Comparison of ENCODE assay signal across 13 cellular contexts in the genomic region with DNA sequence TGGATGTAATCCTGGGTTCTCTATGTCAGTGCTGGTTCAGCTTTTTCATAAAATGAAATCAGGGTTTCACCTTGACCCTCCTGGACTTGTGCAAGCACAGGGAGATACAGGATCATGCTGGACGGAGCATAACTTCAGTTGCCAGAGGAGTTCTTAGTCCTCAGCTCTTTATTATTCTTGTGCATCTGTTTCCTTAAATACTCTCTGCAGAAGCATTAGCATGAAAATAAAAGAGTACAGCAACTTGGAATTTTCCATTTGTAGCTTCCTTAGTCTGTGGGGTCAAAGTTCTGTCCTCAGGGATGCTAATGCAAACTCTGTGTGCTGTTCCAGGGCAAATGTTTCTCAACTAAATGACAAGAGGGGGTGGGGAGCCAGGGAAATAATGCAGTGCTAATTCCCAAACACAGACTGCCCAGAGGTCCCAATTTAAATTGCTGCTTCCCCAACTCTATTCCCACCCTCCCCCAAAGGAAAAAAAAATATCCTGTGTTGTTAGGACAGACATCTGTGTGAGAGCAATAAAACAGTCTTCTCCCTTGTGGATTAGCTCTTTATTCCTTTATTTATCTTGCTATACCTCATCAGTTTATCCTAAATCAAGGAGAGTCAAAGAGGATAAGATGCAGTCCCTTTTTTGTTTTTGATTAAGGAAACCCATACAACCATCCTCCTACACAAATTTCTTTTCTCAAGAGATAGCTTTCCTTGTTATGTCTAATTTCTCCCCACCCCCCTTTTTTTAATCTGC.
A peak's percentile ranks its signal among the peaks of the same experiment; 100 is the strongest.
DNase-seq lines count a peak whose midpoint lies in the region; ATAC-seq, FAIRE-seq and TF ChIP-seq lines count a peak whose summit lies in the region.
"Had no signal": no experiment of that assay in that cellular context is flagged by ENCODE, and none has a peak within 500 bp of the region (broad histone marks: within the 10 kb centered on the region; RNA-seq: fewer than 3 reads in every experiment).

No MANE protein-coding gene starts in this region.

- TF ChIP-seq POLR2A in IMR-90 (IDR thresholded peaks at IDR 0.05; ENCODE audit: low read depth, low read length) (no peak), right lobe of liver (IDR thresholded peaks at IDR 0.05) (no peak)

- peak overlapping the region; percentile 46; the same call in 1 of the 2 replicates for H3K18ac ChIP-seq in IMR-90 (ENCODE audit: low read depth, low read length)

- in situ Hi-C loops in IMR-90 (cut with MboI; ENCODE audit: low sequenced_read_pairs): no loop called here

- H2BK5ac ChIP-seq in IMR-90 (ENCODE audit: low read depth, low read length, poor library complexity, severe bottlenecking): peak overlapping the region; percentile 42

- H3K36me3 ChIP-seq in IMR-90 (ENCODE audit: control insufficient read depth, insufficient read depth, low read length) (no peaks in the 10 kb centered on the region), right lobe of liver (no peaks in the 10 kb centered on the region), small intestine (ENCODE audit: control insufficient read depth in 2 of 2, insufficient read depth in 2 of 2, low read length in 2 of 2) (no peaks in the 10 kb centered on the region), kidney (ENCODE audit: control insufficient read depth in 1 of 2, insufficient read depth in 2 of 2, low read length in 2 of 2) (no peaks in the 10 kb centered on the region)
- H3K36me3 ChIP-seq: lower lobe of right lung, SJSA1 had no signal

- no peak overlapping the region for H2AFZ ChIP-seq in IMR-90 (replicated peaks; ENCODE audit: low read length, poor library complexity)

- intact Hi-C loops in IMR-90 (cut with micrococcal nuclease) (loop anchor here (5.0 kb wide), 1 partner anchor 91 kb away; no protein-coding TSS in a partner anchor), right lobe of liver (cut with DNase I) (no loop called here), kidney (cut with DNase I) (no loop called here)

- H2AK5ac ChIP-seq in IMR-90 (ENCODE audit: low read depth, low read length): peak overlapping the region; percentile 66

- FAIRE-seq in endometrium (lab: Jason Lieb, UNC) (peak; percentile 80), small intestine (lab: Jason Lieb, UNC) (no peak), kidney (lab: Jason Lieb, UNC) (no peak)

- ATAC-seq in IMR-90 (ENCODE audit: low read depth) (peak; percentile 38), right lobe of liver (peak; percentile 93 to 98 (median 96)), GM18861 (IDR thresholded peaks at IDR 0.05; ENCODE audit: unreplicated experiment) (no peak), HG03521 (IDR thresholded peaks at IDR 0.05; ENCODE audit: unreplicated experiment) (no peak)
- ATAC-seq: lower lobe of right lung had no signal

- CTCF ChIA-PET in IMR-90 (lab: Yijun Ruan, JAX): interaction anchor here (0.6 to 1.0 kb wide), 2 partner anchors 27 to 42 kb away, joined by 3 read pairs; no protein-coding TSS in a partner anchor

- H3K23ac ChIP-seq in IMR-90 (ENCODE audit: low read depth, low read length): peak overlapping the region; percentile 31; the same call in 1 of the 2 replicates

- peaks cover 12% of the 10 kb centered on the region for H3K4me1 ChIP-seq in IMR-90 (ENCODE audit: control insufficient read depth, insufficient read depth, low read length)
- peaks cover 0 to 21% (median 6%) of the 10 kb centered on the region in 4 donors for H3K4me1 ChIP-seq in right lobe of liver
- H3K4me1 ChIP-seq in small intestine (ENCODE audit: control insufficient read depth in 2 of 2, insufficient read depth in 1 of 2, low read depth in 1 of 2, low read length in 1 of 2): peaks cover 4 to 6% of the 10 kb centered on the region in 2 donors
- H3K4me1 ChIP-seq in kidney (ENCODE audit: control insufficient read depth in 1 of 2, insufficient read depth in 1 of 2, low read depth in 1 of 2, low read length in 2 of 2): peaks cover 10 to 12% of the 10 kb centered on the region in 2 donors

- H3K4me3 ChIP-seq in IMR-90 (ENCODE audit: insufficient read depth, low read depth, low read length) (no peak overlapping the region), right lobe of liver (peak overlapping the region in 1 of 3 donors; percentile 5), small intestine (ENCODE audit: low read depth in 1 of 2, low read length in 2 of 2) (no peak overlapping the region), kidney (ENCODE audit: low read length in 2 of 2) (no peak overlapping the region)
- H3K4me3 ChIP-seq: lower lobe of right lung, SJSA1 had no signal

- no peak for TF ChIP-seq RAD21 in IMR-90 (IDR thresholded peaks at IDR 0.05; ENCODE audit: low read length)

- H3K79me1 ChIP-seq in IMR-90 (ENCODE audit: low read depth in 1 of 2, low read length in 2 of 2): no peaks in the 10 kb centered on the region

- H3K27me3 ChIP-seq in IMR-90 (ENCODE audit: control insufficient read depth, insufficient read depth, low read length) (no peaks in the 10 kb centered on the region), right lobe of liver (no peaks in the 10 kb centered on the region), small intestine (ENCODE audit: control insufficient read depth in 2 of 2, insufficient read depth in 2 of 2, low read length in 2 of 2) (no peaks in the 10 kb centered on the region)
- H3K27me3 ChIP-seq: SJSA1 had no signal

- H4K91ac ChIP-seq in IMR-90 (ENCODE audit: insufficient read depth, low read depth, low read length): no peak overlapping the region; the same call in 1 of the 2 replicates

- peak overlapping the region; percentile 50; the same call in 1 of the 2 replicates for H2BK120ac ChIP-seq in IMR-90 (ENCODE audit: low read depth, low read length)

- H3K9me3 ChIP-seq in IMR-90 (ENCODE audit: control insufficient read depth, insufficient read depth, low read length): no peaks in the 10 kb centered on the region
- no peaks in the 10 kb centered on the region for H3K9me3 ChIP-seq in right lobe of liver
- no peaks in the 10 kb centered on the region for H3K9me3 ChIP-seq in small intestine (ENCODE audit: control insufficient read depth, low read depth)
- no peaks in the 10 kb centered on the region for H3K9me3 ChIP-seq in kidney (ENCODE audit: control insufficient read depth in 1 of 2, low read length in 2 of 2)
- H3K9me3 ChIP-seq: lower lobe of right lung, SJSA1 had no signal

- no peak overlapping the region for H3K9ac ChIP-seq in IMR-90 (ENCODE audit: low read depth, low read length)
- H3K9ac ChIP-seq in kidney (ENCODE audit: low read length in 2 of 2): no peak overlapping the region

- no peak overlapping the region for H2AK9ac ChIP-seq in IMR-90 (replicated peaks; ENCODE audit: low read depth, low read length, poor library complexity)

- H2BK15ac ChIP-seq in IMR-90 (ENCODE audit: low read depth, low read length): peak overlapping the region; percentile 66; the same call in 1 of the 3 replicates

- DNase-seq in IMR-90 (no peak), right lobe of liver (peak in 1 of 3 donors; percentile 68), small intestine (peak; percentile 76), kidney (no peak)
- DNase-seq: activated naive CD8-positive, alpha-beta T cell treated with anti-CD3 and anti-CD28 coated beads for 36 hours; head of caudate nucleus; lower lobe of right lung; NCI-H2029 treated with DMSO at 0.1 percent for 48 hours had no signal

- peaks cover 2% of the 10 kb centered on the region; the same call in 1 of the 2 replicates for H3K9me1 ChIP-seq in IMR-90 (ENCODE audit: insufficient read depth, low read length)

- no peaks in the 10 kb centered on the region; the same call in 1 of the 2 replicates for H4K20me1 ChIP-seq in IMR-90 (ENCODE audit: insufficient read depth, low read length)

- no peak overlapping the region for H3K4me2 ChIP-seq in IMR-90 (ENCODE audit: low read depth, low read length)

- no TSS peak for BruUV-seq in IMR-90 (replicated peaks; lab: Mats Ljungman, UMichigan)

- WGBS in IMR-90 (ENCODE audit: extremely low coverage in 2 of 2, insufficient read length in 1 of 2), 2 experiments: no CpG with 5 or more reads among the region's 1 CpG
- 11% methylated on average over 1 of the region's 1 CpG for WGBS in right lobe of liver (ENCODE audit: insufficient coverage, low coverage, low lambda C conversion rate, missing lambda C conversion rate)
- 0 to 33% (median 12%) methylated on average over 1 of the region's 1 CpG for WGBS in small intestine, 3 donors

- H3K4ac ChIP-seq in IMR-90 (ENCODE audit: low read depth, low read length): peak overlapping the region; percentile 14; the same call in 1 of the 2 replicates

- H3K14ac ChIP-seq in IMR-90 (replicated peaks; ENCODE audit: low read depth, low read length): peak overlapping the region; percentile 63; the same call in 1 of the 2 replicates

- TF ChIP-seq CTCF in IMR-90 (conservative IDR thresholded peaks at IDR 0.05; ENCODE audit: low read depth, low read length): no peak
- TF ChIP-seq CTCF in right lobe of liver (IDR thresholded peaks at IDR 0.05): no peak
- TF ChIP-seq CTCF in kidney (IDR thresholded peaks at IDR 0.05; ENCODE audit: borderline replicate concordance, extremely low read depth, insufficient read depth): no peak

- dilution Hi-C loops in IMR-90 (cut with HindIII; ENCODE audit: low sequenced_read_pairs, unreplicated experiment): no loop called here

- H4K8ac ChIP-seq in IMR-90 (ENCODE audit: low read depth in 2 of 2, low read length in 2 of 2): peak overlapping the region in 1 of 2 experiments; percentile 29; a peak in 1 of 4 replicates

- H2BK20ac ChIP-seq in IMR-90 (ENCODE audit: low read depth, low read length): peak overlapping the region; percentile 40; the same call in 1 of the 2 replicates

- H4K5ac ChIP-seq in IMR-90 (ENCODE audit: low read depth, low read length): no peak overlapping the region

- peak overlapping the region; percentile 37; the same call in 1 of the 2 replicates for H3K27ac ChIP-seq in IMR-90 (ENCODE audit: insufficient read depth, low read length)
- peak overlapping the region; percentile 16 to 56 (median 34) for H3K27ac ChIP-seq in right lobe of liver
- H3K27ac ChIP-seq in small intestine (ENCODE audit: low read depth in 1 of 2, low read length in 1 of 2): no peak overlapping the region
- H3K27ac ChIP-seq in kidney (ENCODE audit: low read depth in 2 of 2, low read length in 2 of 2): no peak overlapping the region
- H3K27ac ChIP-seq: lower lobe of right lung, SJSA1, VCaP had no signal

- H3K56ac ChIP-seq in IMR-90 (ENCODE audit: extremely low read depth, insufficient read depth, low read length): no peak overlapping the region

- POLR2A ChIA-PET in IMR-90 (lab: Charles Lee; ENCODE audit: unreplicated experiment): interaction anchor here (0.6 kb wide), 1 partner anchor 88 kb away, joined by 5 read pairs; no protein-coding TSS in a partner anchor

TF ChIP-seq in IMR-90, 13 proteins besides CTCF, POLR2A, EP300 and RAD21 (continues in another document):
- no peak for TF ChIP-seq SMC3 (IDR thresholded peaks at IDR 0.05; ENCODE audit: low read depth, low read length)
- no peak for TF ChIP-seq CHD1 (IDR thresholded peaks at IDR 0.05; ENCODE audit: low read depth, low read length)
- no peak for TF ChIP-seq RFX5 (IDR thresholded peaks at IDR 0.05; ENCODE audit: low read depth, low read length)
- TF ChIP-seq FOS (IDR thresholded peaks at IDR 0.05; ENCODE audit: low read depth, low read length): no peak
- TF ChIP-seq NFE2L2 (IDR thresholded peaks at IDR 0.05; ENCODE audit: low read depth, low read length): no peak
- no peak for TF ChIP-seq CEBPB (IDR thresholded peaks at IDR 0.05; ENCODE audit: low read depth, low read length)

Comparison
In these comparisons a context has a peak if more than half of its experiments do, and no peak if none do; other contexts are left out.
1. ATAC-seq: peak in IMR-90 (single experiment) and right lobe of liver (4 of 4); none in GM18861 (single experiment) and HG03521 (single experiment).
2. H3K27ac ChIP-seq: peak in IMR-90 (single experiment) and right lobe of liver (3 of 3); none in small intestine (0 of 2) and kidney (0 of 2).